In genomic region chr15:56916825-56917477, GRCh38 we compare ENCODE assay signal across 9 cellular contexts. TPM values are rescaled to one million over a fixed set of nuclear protein-coding genes. Genes with fewer than 3 reads are reported as not detected.
DNase-seq lines count a peak whose midpoint lies in the region; ATAC-seq, FAIRE-seq and TF ChIP-seq lines count a peak whose summit lies in the region.
"Had no signal": no experiment of that assay in that cellular context is flagged by ENCODE, and none has a peak within 500 bp of the region (broad histone marks: within the 10 kb centered on the region; RNA-seq: fewer than 3 reads in every experiment).

No MANE protein-coding gene starts in this region.

- H3K9me3 ChIP-seq in heart left ventricle: no peaks in the 10 kb centered on the region
- H3K9me3 ChIP-seq in K562 (replicated peaks; ENCODE audit: control insufficient read depth, insufficient read depth, low read depth, low read length): 0 out of 2 replicates have a peak, but pooled peaks cover 2% of the 10 kb centered on the region
- no peaks in the 10 kb centered on the region for H3K9me3 ChIP-seq in mesenchymal stem cell (ENCODE audit: control insufficient read depth, low read length)
- no peaks in the 10 kb centered on the region for H3K9me3 ChIP-seq in uterus

- H3K18ac ChIP-seq in mesenchymal stem cell (ENCODE audit: low read depth in 1 of 2, low read length in 2 of 2): no peak overlapping the region

- no peak overlapping the region for H2BK120ac ChIP-seq in mesenchymal stem cell (ENCODE audit: low read depth, low read length)

- no peak for FAIRE-seq in K562 (lab: Jason Lieb, UNC)

- H3K4me1 ChIP-seq in heart left ventricle (peaks cover 2 to 50% (median 39%) of the 10 kb centered on the region in 12 donors), K562 (replicated peaks in 1 of 2; ENCODE audit: control insufficient read depth in 2 of 2, insufficient read depth in 2 of 2, low read length in 2 of 2) (peaks cover 3 to 20% of the 10 kb centered on the region in 2 experiments; a peak in 4 of 5 replicates), mesenchymal stem cell (ENCODE audit: control insufficient read depth, insufficient read depth, low read depth, low read length) (peaks cover 5% of the 10 kb centered on the region), uterus (peaks cover 0 to 6% of the 10 kb centered on the region in 2 donors)

- no peaks in the 10 kb centered on the region for H3K9me1 ChIP-seq in K562 (ENCODE audit: control insufficient read depth, insufficient read depth, low read length)

- H3K79me2 ChIP-seq in K562 (ENCODE audit: control insufficient read depth, insufficient read depth, low read length): peaks cover 44% of the 10 kb centered on the region

- CTCF ChIA-PET in K562 (lab: Yijun Ruan, JAX; ENCODE audit: low intra/inter-chr PET ratio): no interaction called here

- H3K4me3 ChIP-seq in heart left ventricle: peak overlapping the region in 10 of 12 donors; percentile 67 to 97 (median 90)
- peak overlapping the region; percentile 88 for H3K4me3 ChIP-seq in K562
- H3K4me3 ChIP-seq in mesenchymal stem cell (ENCODE audit: insufficient read depth in 1 of 2, low read depth in 1 of 2, low read length in 2 of 2): peak overlapping the region in 1 of 2 experiments; percentile 92
- peak overlapping the region; percentile 76 to 90 for H3K4me3 ChIP-seq in uterus

- TF ChIP-seq CTCF in heart left ventricle (IDR thresholded peaks at IDR 0.05): no peak
- no peak for TF ChIP-seq CTCF in K562 (IDR thresholded peaks at IDR 0.05 in 2 of 3, conservative IDR thresholded peaks at IDR 0.05 in 1 of 3; ENCODE audit: insufficient read depth in 2 of 3, low read depth in 1 of 3, low read length in 3 of 3)
- TF ChIP-seq CTCF in uterus (IDR thresholded peaks at IDR 0.05): no peak

- WGBS in heart left ventricle, 4 donors: 93 to 96% (median 94%) methylated on average over 8 of the region's 8 CpGs
- 46% methylated on average over 8 of the region's 8 CpGs for WGBS in K562 (ENCODE audit: insufficient coverage, low coverage, missing lambda C conversion rate)
- 93% methylated on average over 6 of the region's 8 CpGs for WGBS in mesenchymal stem cell

- TF ChIP-seq RAD21 in K562 (CRISPR knock-in tag; conservative IDR thresholded peaks at IDR 0.05 in 1 of 2, IDR thresholded peaks at IDR 0.05 in 1 of 2): no peak

- H3K23ac ChIP-seq in mesenchymal stem cell (ENCODE audit: low read length in 2 of 2): no peak overlapping the region

- peak overlapping the region; percentile 84 for H2AFZ ChIP-seq in K562 (ENCODE audit: low read depth, low read length)
- H2AFZ ChIP-seq in mesenchymal stem cell (ENCODE audit: low read depth, low read length): no peak overlapping the region

- H3K27ac ChIP-seq in heart left ventricle: peak overlapping the region in 8 of 12 donors; percentile 94 to 98 (median 96)
- peak overlapping the region; percentile 92 for H3K27ac ChIP-seq in K562 (ENCODE audit: extremely low read depth, low read depth, low read length)
- no peak overlapping the region for H3K27ac ChIP-seq in mesenchymal stem cell (ENCODE audit: low read length, poor library complexity, severe bottlenecking)
- peak overlapping the region; percentile 92 to 97 for H3K27ac ChIP-seq in uterus

- no TSS peak for BruUV-seq in K562 (replicated peaks; lab: Mats Ljungman, UMichigan)

- in situ Hi-C loops in K562 (cut with MboI): loop anchor here (10.0 kb wide), 1 partner anchor 388 kb away; no protein-coding TSS in a partner anchor

- no peak overlapping the region for H3K4ac ChIP-seq in mesenchymal stem cell (ENCODE audit: low read depth in 1 of 2, low read length in 2 of 2)

- H3K27me3 ChIP-seq in heart left ventricle: no peaks in the 10 kb centered on the region
- H3K27me3 ChIP-seq in K562 (ENCODE audit: control insufficient read depth in 2 of 2, insufficient read depth in 2 of 2, low read length in 2 of 2): no peaks in the 10 kb centered on the region
- H3K27me3 ChIP-seq in mesenchymal stem cell (ENCODE audit: control insufficient read depth in 1 of 2, insufficient read depth in 1 of 2, low read length in 2 of 2): no peaks in the 10 kb centered on the region
- no peaks in the 10 kb centered on the region for H3K27me3 ChIP-seq in uterus

- H2BK5ac ChIP-seq in mesenchymal stem cell (ENCODE audit: low read depth, low read length, poor library complexity, severe bottlenecking): no peak overlapping the region

- H2BK15ac ChIP-seq in mesenchymal stem cell (ENCODE audit: low read depth, poor library complexity, severe bottlenecking): no peak overlapping the region

- peak; percentile 26; the same call in 1 of the 2 replicates for TF ChIP-seq EP300 in K562 (IDR thresholded peaks at IDR 0.05; ENCODE audit: low read length)

- H4K20me1 ChIP-seq in K562 (replicated peaks; ENCODE audit: control insufficient read depth, insufficient read depth, low read length): no peaks in the 10 kb centered on the region

- no peak overlapping the region for H4K8ac ChIP-seq in mesenchymal stem cell (ENCODE audit: low read length)

- no peak for TF ChIP-seq POLR2A in heart left ventricle (IDR thresholded peaks at IDR 0.05)
- TF ChIP-seq POLR2A in K562 (conservative IDR thresholded peaks at IDR 0.05): no peak
- no peak for TF ChIP-seq POLR2A in uterus (IDR thresholded peaks at IDR 0.05)

- no peak for ATAC-seq in heart left ventricle
- ATAC-seq in left cardiac atrium: no peak
- 0 out of 3 replicates have a peak, but pooled peaks have one; percentile 4 for ATAC-seq in K562
- ATAC-seq in HG03175 (IDR thresholded peaks at IDR 0.05; ENCODE audit: unreplicated experiment): no peak

- H2BK12ac ChIP-seq in mesenchymal stem cell (ENCODE audit: low read length in 2 of 2): no peak overlapping the region

- no peak overlapping the region for H4K91ac ChIP-seq in mesenchymal stem cell (ENCODE audit: low read length)

- intact Hi-C loops in heart left ventricle (cut with DNase I) (loop anchor here (5.0 to 10.0 kb wide), 10 partner anchors 35 to 388 kb away; partner anchors contain the start of gene ZNF280D (in 2 of the 10)), left cardiac atrium (cut with DNase I) (loop anchor here in 1 of 2 donors (10.0 kb wide), 1 partner anchor 218 kb away; no protein-coding TSS in a partner anchor), K562 (cut with micrococcal nuclease) (loop anchor here (5.0 kb wide), 3 partner anchors 55 to 220 kb away; no protein-coding TSS in a partner anchor), uterus (cut with DNase I; ENCODE audit: low total_unique reads) (no loop called here)

- H3K9ac ChIP-seq in K562 (ENCODE audit: insufficient read depth in 1 of 2, low read depth in 2 of 2, low read length in 2 of 2) (peak overlapping the region; percentile 82 to 86; a peak in 3 of 4 replicates), mesenchymal stem cell (ENCODE audit: low read length) (peak overlapping the region; percentile 94)

- POLR2A ChIA-PET in K562 (lab: Yijun Ruan, JAX): interaction anchor here (0.6 to 2.3 kb wide), 2 partner anchors 11 to 22 kb away, joined by 3 to 26 read pairs; no protein-coding TSS in a partner anchor

- peaks cover 0 to 14% (median 6%) of the 10 kb centered on the region in 9 donors for H3K36me3 ChIP-seq in heart left ventricle
- peaks cover 5% of the 10 kb centered on the region; the same call in 2 of the 3 replicates for H3K36me3 ChIP-seq in K562 (ENCODE audit: control insufficient read depth, insufficient read depth, low read length)
- peaks cover 0 to 18% of the 10 kb centered on the region in 2 experiments for H3K36me3 ChIP-seq in mesenchymal stem cell (ENCODE audit: control insufficient read depth in 1 of 2, insufficient read depth in 2 of 2, low read depth in 1 of 2, low read length in 2 of 2)
- no peaks in the 10 kb centered on the region for H3K36me3 ChIP-seq in uterus

- no peak overlapping the region for H2AK5ac ChIP-seq in mesenchymal stem cell (ENCODE audit: low read length, severe bottlenecking)

- peak overlapping the region; percentile 82 for H3K4me2 ChIP-seq in K562 (ENCODE audit: insufficient read depth, low read length)
- H3K4me2 ChIP-seq in mesenchymal stem cell (ENCODE audit: low read length, poor library complexity, severe bottlenecking): no peak overlapping the region

- peaks cover 10% of the 10 kb centered on the region for H3K79me1 ChIP-seq in mesenchymal stem cell (replicated peaks; ENCODE audit: low read length, poor library complexity, severe bottlenecking)

- no peak overlapping the region for H3K14ac ChIP-seq in mesenchymal stem cell (ENCODE audit: low read length in 2 of 2)

- DNase-seq in heart left ventricle (no peak), left cardiac atrium (no peak), K562 (ENCODE audit: extremely low read depth in 1 of 4, low spot score in 3 of 4) (peak; percentile 27 to 73 (median 44)), mesenchymal stem cell (no peak), uterus (no peak), Ammon's horn (ENCODE audit: low spot score) (no peak), COR-L47 (lab: John Stamatoyannopoulos, UW) (no peak)
- DNase-seq: NCI-H2107 had no signal

TF ChIP-seq in K562, 482 proteins besides CTCF, POLR2A, EP300 and RAD21 (continues in another document):
- TF ChIP-seq EHMT2 (IDR thresholded peaks at IDR 0.05): 0 out of 2 replicates have a peak, but pooled peaks have one; percentile 25
- no peak for TF ChIP-seq MBD2 (IDR thresholded peaks at IDR 0.05; ENCODE audit: borderline replicate concordance, low read depth)
- no peak for TF ChIP-seq TAF7 (tag; IDR thresholded peaks at IDR 0.05)
- TF ChIP-seq ZNF224 (CRISPR knock-in tag; IDR thresholded peaks at IDR 0.05): no peak

RNA-seq across cellular contexts. Expression of gene TCF12, which starts 1.5 kb away (rescaled TPM):
- total RNA-seq in heart left ventricle (10 to 100 TPM; 31.8 to 77.3 (median 46.8) TPM), left cardiac atrium (10 to 100 TPM; 44.0 to 53.9 TPM), K562 (2014; rRNA removed) (132 and 141 TPM in 2 replicates), K562 (2014; rRNA removed; fragmentation: Illumina TruSeq; extraction: Trizol) (49.6 and 59.4 TPM in 2 replicates), K562 (2015; rRNA removed; fragmentation: Illumina TruSeq; extraction: Trizol) (50.3 and 52.9 TPM in 2 replicates), K562 (2021) (76.5 and 78.4 TPM in 2 replicates), uterus (100 to 1,000 TPM; 109 to 361 (median 196) TPM)
- polyA plus RNA-seq in heart left ventricle (10 to 100 TPM in 1 of 2 donors, 1 to 10 TPM in 1; 6.5 to 21.1 TPM), K562 (2011; rRNA removed) (66.8 and 75.1 TPM in 2 replicates), K562 (2014; fragmentation: Illumina TruSeq; extraction: Trizol) (57.4 and 72.5 TPM in 2 replicates), K562 (2014; fragmentation: Nextera tagmentation; extraction: Ambion mirVana) (10 to 100 TPM; 10.5 to 12.9 TPM), K562 (2014; rRNA removed) (22.4 and 23.5 TPM in 2 replicates)
- total RNA-seq in K562 (2011; cell fraction: chromatin; rRNA removed; ENCODE audit: low replicate concordance): 177 and 194 TPM in 2 replicates
- 37.9 and 49.0 TPM in 2 replicates for total RNA-seq in K562 (2011; cell fraction: nucleolus; rRNA removed)
- total RNA-seq in K562 (2011; cell fraction: nucleoplasm; rRNA removed): 77.7 and 107 TPM in 2 replicates
- 67.8 and 76.1 TPM in 2 replicates for polyA plus RNA-seq in K562 (2011; cell fraction: cytosol; rRNA removed)
- polyA plus RNA-seq in K562 (2011; cell fraction: nucleus; rRNA removed): 104 and 117 TPM in 2 replicates
- 28.6 and 33.8 TPM in 2 replicates for polyA plus RNA-seq in K562 (2012)
- 80.0 and 109 TPM in 2 replicates for polyA minus RNA-seq in K562 (2011; rRNA and poly(A)+ RNA removed)
- 48.3 and 64.8 TPM in 2 replicates for polyA minus RNA-seq in K562 (2011; cell fraction: cytosol; rRNA and poly(A)+ RNA removed)
- 74.5 and 100 TPM in 2 replicates for polyA minus RNA-seq in K562 (2011; cell fraction: nucleus; rRNA and poly(A)+ RNA removed)
- 43.3 TPM for polyA plus RNA-seq in mesenchymal stem cell (2013, experiment 1 of 2)
- polyA plus RNA-seq in mesenchymal stem cell (2013, experiment 2 of 2): 41.8 TPM

Comparison
In these comparisons a context has a peak if more than half of its experiments do, and no peak if none do; other contexts are left out.
1. DNase-seq: peak in K562 (4 of 4); none in heart left ventricle (0 of 5), left cardiac atrium (single experiment), mesenchymal stem cell (single experiment), uterus (0 of 2), Ammon's horn (single experiment) and COR-L47 (single experiment).